9 cellular contexts compared by ENCODE assay signal in genomic region chr9:113566011-113566711, GRCh38.
DNase-seq lines count a peak whose midpoint lies in the region; ATAC-seq and TF ChIP-seq lines count a peak whose summit lies in the region.
"Had no signal": no experiment of that assay in that cellular context is flagged by ENCODE, and none has a peak within 500 bp of the region (broad histone marks: within the 10 kb centered on the region; RNA-seq: fewer than 3 reads in every experiment).

No MANE protein-coding gene starts in this region.

- CTCF ChIA-PET in AG04449 (lab: Yijun Ruan, JAX) = interaction anchor here (1.0 to 4.7 kb wide), 7 partner anchors 9 to 120 kb away, joined by 3 to 38 read pairs (median 8); no protein-coding TSS in a partner anchor

- H3K4me1 ChIP-seq in esophagus (ENCODE audit: control insufficient read depth in 2 of 2, insufficient read depth in 2 of 2, low read length in 1 of 2) = peaks cover 11 to 29% of the 10 kb centered on the region in 2 donors
- peaks cover 61% of the 10 kb centered on the region in 2 experiments for H3K4me1 ChIP-seq in neutrophil (ENCODE audit: control insufficient read depth in 1 of 2, insufficient read depth in 1 of 2, low read depth in 1 of 2, low read length in 1 of 2)

- ATAC-seq in HG02798 (IDR thresholded peaks at IDR 0.05; ENCODE audit: poor library complexity, unreplicated experiment) = no peak
- ATAC-seq in HG02623 (IDR thresholded peaks at IDR 0.05; ENCODE audit: unreplicated experiment) = no peak
- ATAC-seq: activated CD8-positive, alpha-beta T cell treated with anti-CD3 and anti-CD28 coated beads, Interleukin-2, amount 10 ng/mL, durations not matched to agents 7 days and 5 days had no signal

- peaks cover 2 to 3% of the 10 kb centered on the region in 2 donors for H3K36me3 ChIP-seq in esophagus (ENCODE audit: control insufficient read depth in 2 of 2, insufficient read depth in 2 of 2, low read length in 1 of 2)
- H3K36me3 ChIP-seq in neutrophil = peaks cover 7% of the 10 kb centered on the region

- H3K9me3 ChIP-seq in esophagus (ENCODE audit: control insufficient read depth in 2 of 2, insufficient read depth in 1 of 2, low read depth in 1 of 2, low read length in 1 of 2) = peaks cover 0 to 2% of the 10 kb centered on the region in 2 donors
- H3K9me3 ChIP-seq in neutrophil = no peaks in the 10 kb centered on the region

- H3K4me3 ChIP-seq in AG04449 (ENCODE audit: low read depth, low read length) = peak overlapping the region; percentile 74
- peak overlapping the region; percentile 9 to 45 for H3K4me3 ChIP-seq in esophagus (ENCODE audit: low read depth in 1 of 2, low read length in 2 of 2)
- H3K4me3 ChIP-seq in neutrophil (ENCODE audit: low read depth in 1 of 2, low read length in 1 of 2) = peak overlapping the region; percentile 69 to 74

- H3K27me3 ChIP-seq in esophagus (ENCODE audit: control insufficient read depth in 1 of 2, insufficient read depth in 2 of 2, low read length in 2 of 2) (no peaks in the 10 kb centered on the region), neutrophil (no peaks in the 10 kb centered on the region)

- TF ChIP-seq CTCF in AG04449 (IDR thresholded peaks at IDR 0.05; ENCODE audit: insufficient read depth, low read length, missing control alignments) (no peak), neutrophil (IDR thresholded peaks at IDR 0.05) (no peak)

- no peak for DNase-seq in AG04449 (ENCODE audit: low read depth, low spot score)
- peak; percentile 26 for DNase-seq in NCI-H1092 (lab: John Stamatoyannopoulos, UW)
- DNase-seq in GM19240 (ENCODE audit: insufficient read length, low spot score) = no peak
- no peak for DNase-seq in NCI-H128 (lab: John Stamatoyannopoulos, UW; ENCODE audit: unreplicated experiment)
- DNase-seq: activated CD8-positive, alpha-beta T cell treated with anti-CD3 and anti-CD28 coated beads, Interleukin-2, amount 10 ng/mL, durations not matched to agents 7 days and 5 days had no signal

- 46 to 50% methylated on average over 8 of the region's 8 CpGs for WGBS in esophagus, 2 donors

- POLR2A ChIA-PET in AG04449 (lab: Yijun Ruan, JAX) = interaction anchor here (0.7 to 2.1 kb wide), 8 partner anchors 9 to 111 kb away, joined by 3 to 22 read pairs (median 4); no protein-coding TSS in a partner anchor

- H3K27ac ChIP-seq in esophagus (ENCODE audit: low read depth in 2 of 2, low read length in 1 of 2) = peak overlapping the region; percentile 71 to 93
- H3K27ac ChIP-seq in neutrophil = peak overlapping the region; percentile 90
